1 cellular context compared by ENCODE assay signal in the genomic region with DNA sequence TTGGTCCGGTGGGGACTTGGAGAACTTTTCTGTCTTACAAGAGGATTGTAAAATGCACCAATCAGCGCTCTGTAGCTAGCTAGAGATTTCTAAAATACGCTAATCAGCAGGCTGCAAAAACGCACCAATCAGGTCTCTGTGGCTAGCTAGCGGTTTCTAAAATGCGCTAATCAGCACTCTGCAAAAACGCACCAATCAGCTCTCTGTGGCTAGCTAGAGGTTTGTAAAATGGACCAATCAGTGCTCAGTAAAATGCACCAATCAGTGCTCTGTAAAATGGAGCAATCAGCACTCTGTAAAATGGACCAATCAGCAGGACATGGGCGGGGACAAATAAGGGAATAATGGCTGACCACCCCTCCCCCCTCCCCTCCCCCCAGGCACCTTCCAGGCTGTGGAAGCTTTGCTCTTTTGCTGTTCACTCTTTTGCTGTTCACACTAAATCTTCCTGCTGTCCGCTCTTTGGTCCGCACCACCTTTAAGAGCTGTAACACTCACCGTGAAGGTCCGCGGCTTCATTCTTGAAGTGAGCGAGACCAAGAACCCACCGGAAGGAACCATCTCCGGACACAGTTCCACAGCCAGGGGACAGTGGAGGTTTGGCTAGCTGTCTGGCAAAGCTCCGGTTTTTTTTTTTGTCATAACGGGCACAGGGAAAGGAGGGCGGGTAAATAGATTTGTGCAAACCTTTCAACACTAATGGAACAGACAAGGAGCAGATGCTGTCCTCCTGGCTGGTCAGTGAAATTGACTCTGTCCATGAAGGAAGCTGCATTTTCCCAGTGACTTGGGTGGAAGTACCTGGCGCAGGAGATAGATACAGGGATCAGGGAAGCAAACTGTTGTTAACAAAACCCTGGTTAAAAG.
A peak's percentile ranks its signal among the peaks of the same experiment; 100 is the strongest.
TF ChIP-seq lines count a peak whose summit lies in the region.

No MANE protein-coding gene starts in this region.

TF ChIP-seq in SK-N-SH, 30 proteins besides CTCF, POLR2A, EP300 and RAD21:
- TF ChIP-seq TCF12 (IDR thresholded peaks at IDR 0.05) (peak; percentile 12; the same call in 1 of the 2 replicates), SMC3 (IDR thresholded peaks at IDR 0.05; ENCODE audit: low read depth, low read length) (peak; percentile 8; the same call in 1 of the 2 replicates), RFX5 (IDR thresholded peaks at IDR 0.05; ENCODE audit: low read length) (no peak), RCOR1 (IDR thresholded peaks at IDR 0.05; ENCODE audit: low read length) (peak; percentile 77; the same call in 1 of the 2 replicates), MXI1 (IDR thresholded peaks at IDR 0.05; ENCODE audit: low read depth, low read length) (peak; percentile 58; the same call in 1 of the 2 replicates), ELF1 (IDR thresholded peaks at IDR 0.05) (no peak), FOXM1 (IDR thresholded peaks at IDR 0.05; ENCODE audit: low read depth) (no peak), NRF1 (IDR thresholded peaks at IDR 0.05; ENCODE audit: low read depth, low read length) (no peak), FOXJ3 (CRISPR knock-in tag; IDR thresholded peaks at IDR 0.05) (peak; percentile 15; the same call in 1 of the 2 replicates), CHD2 (IDR thresholded peaks at IDR 0.05; ENCODE audit: low read length, partially characterized antibody) (peak; percentile 48)
- TF ChIP-seq, protein P1, sequence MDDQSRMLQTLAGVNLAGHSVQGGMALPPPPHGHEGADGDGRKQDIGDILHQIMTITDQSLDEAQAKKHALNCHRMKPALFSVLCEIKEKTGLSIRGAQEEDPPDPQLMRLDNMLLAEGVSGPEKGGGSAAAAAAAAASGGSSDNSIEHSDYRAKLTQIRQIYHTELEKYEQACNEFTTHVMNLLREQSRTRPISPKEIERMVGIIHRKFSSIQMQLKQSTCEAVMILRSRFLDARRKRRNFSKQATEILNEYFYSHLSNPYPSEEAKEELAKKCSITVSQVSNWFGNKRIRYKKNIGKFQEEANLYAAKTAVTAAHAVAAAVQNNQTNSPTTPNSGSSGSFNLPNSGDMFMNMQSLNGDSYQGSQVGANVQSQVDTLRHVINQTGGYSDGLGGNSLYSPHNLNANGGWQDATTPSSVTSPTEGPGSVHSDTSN (IDR thresholded peaks at IDR 0.05) = 0 out of 2 replicates have a peak, but pooled peaks have one; percentile 9
